ENCODE assay signal across 8 cellular contexts in genomic region chr1:1918901-1919303, GRCh38. TPM values are rescaled to one million over a fixed set of nuclear protein-coding genes. Genes with fewer than 3 reads are reported as not detected.
DNase-seq lines count a peak whose midpoint lies in the region; ATAC-seq, FAIRE-seq and TF ChIP-seq lines count a peak whose summit lies in the region.

TSS of gene TMEM52 (minus strand) at chr1:1919279. CDS start at chr1:1919265, 14 bp downstream.

- no peaks in the 10 kb centered on the region for H3K27me3 ChIP-seq in gastroesophageal sphincter

- H3K4me1 ChIP-seq in gastroesophageal sphincter: peaks cover 3 to 23% (median 11%) of the 10 kb centered on the region in 3 donors

- no peak within 1 kb of the TSS for H3K9ac ChIP-seq in SK-N-MC (ENCODE audit: insufficient read length)

- FAIRE-seq in D721Med (lab: Jason Lieb, UNC): no peak

- no peak within 1 kb of the TSS for H3K27ac ChIP-seq in SK-N-MC
- H3K27ac ChIP-seq in gastroesophageal sphincter: peak within 1 kb of the TSS in 3 of 4 donors; percentile 77 to 81 (median 79)

- ATAC-seq in GM18498 (IDR thresholded peaks at IDR 0.05; ENCODE audit: unreplicated experiment): peak; percentile 26
- ATAC-seq in HG02678 (IDR thresholded peaks at IDR 0.05; ENCODE audit: unreplicated experiment): peak; percentile 17
- no peak for ATAC-seq in gastroesophageal sphincter

- no peaks in the 10 kb centered on the region for H3K36me3 ChIP-seq in SK-N-MC (ENCODE audit: insufficient read depth, low read length)
- H3K36me3 ChIP-seq in gastroesophageal sphincter: no peaks in the 10 kb centered on the region

- TF ChIP-seq POLR2A in gastroesophageal sphincter (IDR thresholded peaks at IDR 0.05): peak in 1 of 2 donors; percentile 49

- H3K4me3 ChIP-seq in SK-N-MC (peak within 1 kb of the TSS; percentile 83), gastroesophageal sphincter (peak within 1 kb of the TSS; percentile 37 to 66)

- H3K9me3 ChIP-seq in SK-N-MC (ENCODE audit: low read depth, low read length): no peaks in the 10 kb centered on the region
- H3K9me3 ChIP-seq in gastroesophageal sphincter: no peaks in the 10 kb centered on the region

- TF ChIP-seq CTCF in gastroesophageal sphincter (IDR thresholded peaks at IDR 0.05) (peak in 1 of 4 experiments; percentile 20), D721Med (IDR thresholded peaks at IDR 0.05; ENCODE audit: insufficient read depth, missing control alignments) (no peak)

- DNase-seq in SK-N-MC (ENCODE audit: low read depth, low spot score): no peak
- DNase-seq in stimulated activated naive CD4-positive, alpha-beta T cell treated with Interleukin-2 at 50 U/mL for 16 hours (lab: John Stamatoyannopoulos, UW): peak; percentile 54
- DNase-seq in D721Med (ENCODE audit: insufficient read length, low spot score): no peak
- no peak for DNase-seq in RKO (ENCODE audit: low spot score)
- no peak for DNase-seq in iPS-NIHi11 (ENCODE audit: low spot score)

- WGBS in gastroesophageal sphincter (ENCODE audit: low coverage in 1 of 2), 2 donors: no CpG with 5 or more reads among the region's 44 CpGs

- no peak for TF ChIP-seq EP300 in gastroesophageal sphincter (IDR thresholded peaks at IDR 0.05)

RNA-seq across cellular contexts. Expression of gene TMEM52, which starts in this region (rescaled TPM):
- total RNA-seq in gastroesophageal sphincter: 1 to 10 TPM in 3 of 4 donors, under 1 TPM in 1; 0.40 to 3.1 (median 1.8) TPM
